Comparison of ENCODE assay signal across 6 cellular contexts in genomic region chr1:181623850-181624249, GRCh38.
"Had no signal": no experiment of that assay in that cellular context is flagged by ENCODE, and none has a peak within 500 bp of the region (broad histone marks: within the 10 kb centered on the region; RNA-seq: fewer than 3 reads in every experiment).

No MANE protein-coding gene starts in this region.

- H3K27ac ChIP-seq: HL-60 had no signal

- DNase-seq: IMR-90, KBM-7 had no signal

- FAIRE-seq: HepG2, HTR-8/SVneo, K562 had no signal

- H3K4me3 ChIP-seq: K562 had no signal
